Comparison of ENCODE assay signal across 8 cellular contexts in the genomic region with DNA sequence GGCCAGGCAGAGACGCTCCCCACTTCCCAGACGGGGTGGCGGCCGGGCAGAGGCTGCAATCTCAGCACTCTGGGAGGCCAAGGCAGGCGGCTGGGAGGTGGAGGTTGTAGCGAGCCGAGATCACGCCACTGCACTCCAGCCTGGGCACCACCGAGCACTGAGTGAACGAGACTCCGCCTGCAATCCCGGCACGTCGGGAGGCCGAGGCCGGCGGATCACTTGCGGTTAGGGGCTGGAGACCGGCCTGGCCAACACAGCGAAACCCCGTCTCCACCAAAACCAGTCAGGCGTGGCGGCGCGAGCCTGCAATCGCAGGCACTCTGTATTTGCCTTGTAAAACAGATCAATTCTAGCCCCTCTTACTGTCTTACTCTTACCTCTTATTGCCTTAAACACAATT. TPM values are rescaled to one million over a fixed set of nuclear protein-coding genes. Genes with fewer than 3 reads are reported as not detected.
DNase-seq lines count a peak whose midpoint lies in the region; ATAC-seq and TF ChIP-seq lines count a peak whose summit lies in the region.
"Not testable (repeated sequence)": the region's sequence is repeated elsewhere in the genome, so short reads cannot be mapped to it uniquely, and the experiment has no call there.

No MANE protein-coding gene starts in this region.

- H3K27ac ChIP-seq in CD8-positive, alpha-beta memory T cell (ENCODE audit: low read depth, low read length); neural progenitor cell: not testable (repeated sequence)

- not testable (repeated sequence) for H3K27me3 ChIP-seq in CD8-positive, alpha-beta memory T cell (ENCODE audit: insufficient read depth, low read length, poor library complexity, severe bottlenecking); neural progenitor cell

- peaks cover 78% of the 10 kb centered on the region for H3K79me2 ChIP-seq in neural progenitor cell (ENCODE audit: low read depth)

- not testable (repeated sequence) for H4K20me1 ChIP-seq in neural progenitor cell (ENCODE audit: low read depth)

- H3K27ac Mint-ChIP-seq in CD8-positive, alpha-beta memory T cell, result peak overlapping the region in 6 of 8 donors; percentile 32 to 82 (median 74)
- H3K27ac Mint-ChIP-seq in activated T-helper 1 cell treated with anti-CD3 and anti-CD28 coated beads, Interleukin-12 subunit alpha, Interleukin-12 subunit beta, Interleukin-2, Interleukin-4 antibody, amounts not matched to agents 30 ng/mL and 10 ng/mL and 1 ng/mL, durations not matched to agents 14 hours and 24 hours and 36 hours, result peak overlapping the region; percentile 47
- peak overlapping the region; percentile 17 for H3K27ac Mint-ChIP-seq in activated naive CD4-positive, alpha-beta T cell treated with anti-CD3 and anti-CD28 coated beads, Interleukin-2, amount 50 U/mL, for 24 hours
- peak overlapping the region; percentile 53 for H3K27ac Mint-ChIP-seq in central memory CD8-positive, alpha-beta T cell (ENCODE audit: low read depth)
- H3K27ac Mint-ChIP-seq in glutamatergic neuron (ENCODE audit: unreplicated experiment) (peak overlapping the region; percentile 68), mesothelial cell of epicardium (peak overlapping the region; percentile 50), neural progenitor cell (peak overlapping the region; percentile 15), progenitor cell of endocrine pancreas (peak overlapping the region; percentile 69)

- not testable (repeated sequence) for ATAC-seq in central memory CD8-positive, alpha-beta T cell (replicated peaks; ENCODE audit: extremely low read depth, poor library complexity, severe bottlenecking)

- H3K9me3 ChIP-seq in CD8-positive, alpha-beta memory T cell (ENCODE audit: low read length); neural progenitor cell (ENCODE audit: low read depth): not testable (repeated sequence)

- not testable (repeated sequence) for H3K4me3 Mint-ChIP-seq in CD8-positive, alpha-beta memory T cell; activated T-helper 1 cell treated with anti-CD3 and anti-CD28 coated beads, Interleukin-12 subunit alpha, Interleukin-12 subunit beta, Interleukin-2, Interleukin-4 antibody, amounts not matched to agents 30 ng/mL and 10 ng/mL and 1 ng/mL, durations not matched to agents 14 hours and 24 hours and 36 hours; activated naive CD4-positive, alpha-beta T cell treated with anti-CD3 and anti-CD28 coated beads, Interleukin-2, amount 50 U/mL, for 24 hours; central memory CD8-positive, alpha-beta T cell; mesothelial cell of epicardium; neural progenitor cell; progenitor cell of endocrine pancreas (ENCODE audit: low read depth)
- H3K4me3 Mint-ChIP-seq in glutamatergic neuron (ENCODE audit: unreplicated experiment), result peak overlapping the region; percentile 30

- CTCF ChIA-PET in CD8-positive, alpha-beta memory T cell (lab: Charles Lee), result not testable (repeated sequence)

- POLR2A ChIA-PET in CD8-positive, alpha-beta memory T cell (lab: Charles Lee), result not testable (repeated sequence)

- H3K4me3 ChIP-seq in CD8-positive, alpha-beta memory T cell (ENCODE audit: low read length); neural progenitor cell: not testable (repeated sequence)

- peaks cover 3 to 34% (median 12%) of the 10 kb centered on the region in 3 donors for H3K36me3 Mint-ChIP-seq in CD8-positive, alpha-beta memory T cell
- peaks cover 22% of the 10 kb centered on the region for H3K36me3 Mint-ChIP-seq in activated T-helper 1 cell treated with anti-CD3 and anti-CD28 coated beads, Interleukin-12 subunit alpha, Interleukin-12 subunit beta, Interleukin-2, Interleukin-4 antibody, amounts not matched to agents 30 ng/mL and 10 ng/mL and 1 ng/mL, durations not matched to agents 14 hours and 24 hours and 36 hours (ENCODE audit: low read depth)
- H3K36me3 Mint-ChIP-seq in activated naive CD4-positive, alpha-beta T cell treated with anti-CD3 and anti-CD28 coated beads, Interleukin-2, amount 50 U/mL, for 24 hours; central memory CD8-positive, alpha-beta T cell (ENCODE audit: insufficient read depth); glutamatergic neuron (ENCODE audit: unreplicated experiment): not testable (repeated sequence)
- H3K36me3 Mint-ChIP-seq in mesothelial cell of epicardium (peaks cover 29% of the 10 kb centered on the region), neural progenitor cell (peaks cover 34% of the 10 kb centered on the region), progenitor cell of endocrine pancreas (ENCODE audit: insufficient read depth) (peaks cover 18% of the 10 kb centered on the region)

- not testable (repeated sequence) for H3K9me3 Mint-ChIP-seq in CD8-positive, alpha-beta memory T cell; activated T-helper 1 cell treated with anti-CD3 and anti-CD28 coated beads, Interleukin-12 subunit alpha, Interleukin-12 subunit beta, Interleukin-2, Interleukin-4 antibody, amounts not matched to agents 30 ng/mL and 10 ng/mL and 1 ng/mL, durations not matched to agents 14 hours and 24 hours and 36 hours; activated naive CD4-positive, alpha-beta T cell treated with anti-CD3 and anti-CD28 coated beads, Interleukin-2, amount 50 U/mL, for 24 hours; central memory CD8-positive, alpha-beta T cell; glutamatergic neuron (ENCODE audit: unreplicated experiment); mesothelial cell of epicardium; progenitor cell of endocrine pancreas (ENCODE audit: low read depth)
- H3K9me3 Mint-ChIP-seq in neural progenitor cell, result peaks cover 16% of the 10 kb centered on the region

- not testable (repeated sequence) for H2AFZ ChIP-seq in neural progenitor cell (replicated peaks)

- not testable (repeated sequence) for TF ChIP-seq CTCF in glutamatergic neuron (IDR thresholded peaks at IDR 0.05; ENCODE audit: partially characterized antibody, unreplicated experiment); mesothelial cell of epicardium (IDR thresholded peaks at IDR 0.05; ENCODE audit: unreplicated experiment); neural progenitor cell (IDR thresholded peaks at IDR 0.05); progenitor cell of endocrine pancreas (IDR thresholded peaks at IDR 0.05; ENCODE audit: unreplicated experiment)

- H3K27me3 Mint-ChIP-seq in CD8-positive, alpha-beta memory T cell; activated T-helper 1 cell treated with anti-CD3 and anti-CD28 coated beads, Interleukin-12 subunit alpha, Interleukin-12 subunit beta, Interleukin-2, Interleukin-4 antibody, amounts not matched to agents 30 ng/mL and 10 ng/mL and 1 ng/mL, durations not matched to agents 14 hours and 24 hours and 36 hours (ENCODE audit: insufficient read depth); activated naive CD4-positive, alpha-beta T cell treated with anti-CD3 and anti-CD28 coated beads, Interleukin-2, amount 50 U/mL, for 24 hours; central memory CD8-positive, alpha-beta T cell; glutamatergic neuron (ENCODE audit: unreplicated experiment); mesothelial cell of epicardium (ENCODE audit: low read depth); neural progenitor cell (ENCODE audit: insufficient read depth, low read depth); progenitor cell of endocrine pancreas: not testable (repeated sequence)

- DNase-seq in CD8-positive, alpha-beta memory T cell; activated T-helper 1 cell treated with anti-CD3 and anti-CD28 coated beads, Interleukin-12 subunit alpha, Interleukin-12 subunit beta, Interleukin-2, Interleukin-4 antibody, amounts not matched to agents 30 ng/mL and 10 ng/mL and 1 ng/mL, durations not matched to agents 14 hours and 24 hours and 36 hours (ENCODE audit: low spot score); central memory CD8-positive, alpha-beta T cell (ENCODE audit: low spot score in 2 of 2); glutamatergic neuron; mesothelial cell of epicardium (ENCODE audit: low spot score in 2 of 2, unreplicated experiment in 2 of 2); neural progenitor cell (ENCODE audit: low spot score); progenitor cell of endocrine pancreas (ENCODE audit: low spot score, unreplicated experiment): not testable (repeated sequence)

- not testable (repeated sequence) for H3K9ac ChIP-seq in neural progenitor cell

- not testable (repeated sequence) for H3K36me3 ChIP-seq in CD8-positive, alpha-beta memory T cell (ENCODE audit: insufficient read depth, low read length); neural progenitor cell

- H3K4me1 ChIP-seq in CD8-positive, alpha-beta memory T cell (ENCODE audit: insufficient read depth, low read length), result peaks cover 16% of the 10 kb centered on the region
- H3K4me1 ChIP-seq in neural progenitor cell, result not testable (repeated sequence)

- H3F3A ChIP-seq in neural progenitor cell (ENCODE audit: low read depth), result peaks cover 11% of the 10 kb centered on the region

- H3K4me1 Mint-ChIP-seq in CD8-positive, alpha-beta memory T cell, result peaks cover 42 to 67% (median 59%) of the 10 kb centered on the region in 3 donors
- peaks cover 25% of the 10 kb centered on the region for H3K4me1 Mint-ChIP-seq in activated T-helper 1 cell treated with anti-CD3 and anti-CD28 coated beads, Interleukin-12 subunit alpha, Interleukin-12 subunit beta, Interleukin-2, Interleukin-4 antibody, amounts not matched to agents 30 ng/mL and 10 ng/mL and 1 ng/mL, durations not matched to agents 14 hours and 24 hours and 36 hours (ENCODE audit: low read depth)
- H3K4me1 Mint-ChIP-seq in activated naive CD4-positive, alpha-beta T cell treated with anti-CD3 and anti-CD28 coated beads, Interleukin-2, amount 50 U/mL, for 24 hours, result peaks cover 54% of the 10 kb centered on the region
- H3K4me1 Mint-ChIP-seq in central memory CD8-positive, alpha-beta T cell, result peaks cover 42% of the 10 kb centered on the region
- not testable (repeated sequence) for H3K4me1 Mint-ChIP-seq in glutamatergic neuron (ENCODE audit: low read depth, unreplicated experiment); mesothelial cell of epicardium; neural progenitor cell
- H3K4me1 Mint-ChIP-seq in progenitor cell of endocrine pancreas (ENCODE audit: low read depth), result peaks cover 10% of the 10 kb centered on the region

- intact Hi-C loops in activated T-helper 1 cell treated with anti-CD3 and anti-CD28 coated beads, Interleukin-12 subunit alpha, Interleukin-12 subunit beta, Interleukin-2, Interleukin-4 antibody, amounts not matched to agents 30 ng/mL and 10 ng/mL and 1 ng/mL, durations not matched to agents 14 hours and 24 hours and 36 hours (cut with micrococcal nuclease), result not testable (repeated sequence)

- not testable (repeated sequence) for H3K4me2 ChIP-seq in neural progenitor cell

RNA-seq across cellular contexts. Expression of gene VAPB, which starts 25.8 kb away (rescaled TPM):
- 10 to 100 TPM; 36.6 to 40.3 TPM for total RNA-seq in CD8-positive, alpha-beta memory T cell
- 31.5 TPM for polyA plus RNA-seq in CD8-positive, alpha-beta memory T cell
- total RNA-seq in activated T-helper 1 cell treated with anti-CD3 and anti-CD28 coated beads, Interleukin-12 subunit alpha, Interleukin-12 subunit beta, Interleukin-2, Interleukin-4 antibody, amounts not matched to agents 30 ng/mL and 10 ng/mL and 1 ng/mL, durations not matched to agents 14 hours and 24 hours and 36 hours, result 39.7 and 40.9 TPM in 2 replicates
- total RNA-seq in glutamatergic neuron (ENCODE audit: unreplicated experiment) (60.5 TPM), mesothelial cell of epicardium (46.7 to 52.9 TPM (median 47.5 TPM) in 3 replicates), neural progenitor cell (ENCODE audit: low replicate concordance) (26.0 and 31.9 TPM in 2 replicates), progenitor cell of endocrine pancreas (53.8 and 56.3 TPM in 2 replicates)

Comparison
In these comparisons a context has a peak if more than half of its experiments do, and no peak if none do; other contexts are left out.
1. H3K27ac Mint-ChIP-seq: peak in every context shown above with its lines; median percentile 74 in CD8-positive, alpha-beta memory T cell; 69 in progenitor cell of endocrine pancreas; 68 in glutamatergic neuron; 53 in central memory CD8-positive, alpha-beta T cell; 50 in mesothelial cell of epicardium; 47 in activated T-helper 1 cell treated with anti-CD3 and anti-CD28 coated beads, Interleukin-12 subunit alpha, Interleukin-12 subunit beta, Interleukin-2, Interleukin-4 antibody, amounts not matched to agents 30 ng/mL and 10 ng/mL and 1 ng/mL, durations not matched to agents 14 hours and 24 hours and 36 hours; 17 in activated naive CD4-positive, alpha-beta T cell treated with anti-CD3 and anti-CD28 coated beads, Interleukin-2, amount 50 U/mL, for 24 hours; 15 in neural progenitor cell.